Comparison of ENCODE assay signal across 1 cellular context in genomic region chr22:38078046-38078840, GRCh38.
A peak's percentile ranks its signal among the peaks of the same experiment; 100 is the strongest.
TF ChIP-seq lines count a peak whose summit lies in the region.

No MANE protein-coding gene starts in this region.

TF ChIP-seq in HepG2, 621 proteins besides CTCF, POLR2A, EP300 and RAD21:
- TF ChIP-seq ZNF263 (CRISPR knock-in tag; IDR thresholded peaks at IDR 0.05) (peak; percentile 46; the same call in 1 of the 2 replicates), THAP9 (CRISPR knock-in tag; IDR thresholded peaks at IDR 0.05; ENCODE audit: borderline replicate concordance) (no peak), NBN (conservative IDR thresholded peaks at IDR 0.05) (no peak), STAT6 (CRISPR knock-in tag; IDR thresholded peaks at IDR 0.05; ENCODE audit: borderline replicate concordance) (no peak), ZNF547 (CRISPR knock-in tag; IDR thresholded peaks at IDR 0.05) (no peak), ZFP36L2 (CRISPR knock-in tag; IDR thresholded peaks at IDR 0.05) (no peak), HIC2 (CRISPR knock-in tag; IDR thresholded peaks at IDR 0.05; ENCODE audit: low read depth) (no peak), ZNF343 (CRISPR knock-in tag; IDR thresholded peaks at IDR 0.05) (no peak), ZNF781 (CRISPR knock-in tag; IDR thresholded peaks at IDR 0.05; ENCODE audit: borderline replicate concordance, not compliant biosample characterization) (no peak), AGO2 (optimal IDR thresholded peaks at IDR 0.05; ENCODE audit: low read depth, low read length) (peak; percentile 7), ZNF543 (CRISPR knock-in tag; IDR thresholded peaks at IDR 0.05) (no peak), ZBTB38 (CRISPR knock-in tag; IDR thresholded peaks at IDR 0.05) (no peak), ZNF784 (CRISPR knock-in tag; IDR thresholded peaks at IDR 0.05; ENCODE audit: borderline replicate concordance) (no peak), REST (IDR thresholded peaks at IDR 0.05; ENCODE audit: borderline replicate concordance in 1 of 2, low read depth in 1 of 2, low read length in 2 of 2) (no peak), PTBP1 (IDR thresholded peaks at IDR 0.05; ENCODE audit: low read depth, low read length, poor library complexity, severe bottlenecking) (no peak), ZNF713 (CRISPR knock-in tag; IDR thresholded peaks at IDR 0.05) (no peak)
- TF ChIP-seq, protein P1, sequence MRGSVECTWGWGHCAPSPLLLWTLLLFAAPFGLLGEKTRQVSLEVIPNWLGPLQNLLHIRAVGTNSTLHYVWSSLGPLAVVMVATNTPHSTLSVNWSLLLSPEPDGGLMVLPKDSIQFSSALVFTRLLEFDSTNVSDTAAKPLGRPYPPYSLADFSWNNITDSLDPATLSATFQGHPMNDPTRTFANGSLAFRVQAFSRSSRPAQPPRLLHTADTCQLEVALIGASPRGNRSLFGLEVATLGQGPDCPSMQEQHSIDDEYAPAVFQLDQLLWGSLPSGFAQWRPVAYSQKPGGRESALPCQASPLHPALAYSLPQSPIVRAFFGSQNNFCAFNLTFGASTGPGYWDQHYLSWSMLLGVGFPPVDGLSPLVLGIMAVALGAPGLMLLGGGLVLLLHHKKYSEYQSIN (CRISPR knock-in tag; IDR thresholded peaks at IDR 0.05; ENCODE audit: borderline replicate concordance), result no peak
